ENCODE assay signal across 13 cellular contexts in genomic region chr1:40270152-40270834, GRCh38. TPM values are rescaled to one million over a fixed set of nuclear protein-coding genes. Genes with fewer than 3 reads are reported as not detected.
DNase-seq lines count a peak whose midpoint lies in the region; ATAC-seq and TF ChIP-seq lines count a peak whose summit lies in the region.
"Had no signal": no experiment of that assay in that cellular context is flagged by ENCODE, and none has a peak within 500 bp of the region (broad histone marks: within the 10 kb centered on the region; RNA-seq: fewer than 3 reads in every experiment).

No MANE protein-coding gene starts in this region.

- peak; percentile 35 for DNase-seq in AG20443 (ENCODE audit: low spot score)
- peak; percentile 89 for DNase-seq in GM23248
- DNase-seq in foreskin keratinocyte, result peak; percentile 21 to 61
- no peak for DNase-seq in hepatic stellate cell (ENCODE audit: low spot score)
- DNase-seq in SW 1271 (lab: John Stamatoyannopoulos, UW), result no peak
- no peak for DNase-seq in HT-29 (ENCODE audit: low spot score)
- no peak for DNase-seq in NCI-H146 (lab: John Stamatoyannopoulos, UW)
- DNase-seq: CD4-positive, alpha-beta T cell; NCI-H2107 had no signal

- peak overlapping the region; percentile 98 for H3K27ac Mint-ChIP-seq in activated T-helper 17 cell treated with anti-CD3 and anti-CD28 coated beads, Interleukin-2, amount 50 U/mL, for 72 hours
- H3K27ac Mint-ChIP-seq: CD4-positive, alpha-beta T cell had no signal

- peaks cover 44% of the 10 kb centered on the region for H3K4me1 ChIP-seq in GM23248 (ENCODE audit: insufficient read depth)
- H3K4me1 ChIP-seq in foreskin keratinocyte, result peaks cover 27% of the 10 kb centered on the region

- ATAC-seq in activated T-helper 17 cell treated with anti-CD3 and anti-CD28 coated beads, Interleukin-2, amount 50 U/mL, for 72 hours (replicated peaks), result peak; percentile 95
- ATAC-seq in foreskin keratinocyte, result peak; percentile 44

- H3K4me3 ChIP-seq in GM23248, result peak overlapping the region; percentile 8; the same call in 1 of the 2 replicates
- H3K4me3 ChIP-seq: esophagus muscularis mucosa, right atrium auricular region had no signal

- peaks cover 28% of the 10 kb centered on the region for H3K4me1 Mint-ChIP-seq in activated T-helper 17 cell treated with anti-CD3 and anti-CD28 coated beads, Interleukin-2, amount 50 U/mL, for 72 hours

- in situ Hi-C loops in GM23248 (cut with MboI), result no loop called here

- H3K36me3 ChIP-seq in GM23248 (ENCODE audit: low read depth), result peaks cover 48% of the 10 kb centered on the region

- H3K79me2 ChIP-seq in GM23248 (ENCODE audit: insufficient read depth), result peaks cover 68% of the 10 kb centered on the region

- peak overlapping the region; percentile 76 for H3K4me3 Mint-ChIP-seq in activated T-helper 17 cell treated with anti-CD3 and anti-CD28 coated beads, Interleukin-2, amount 50 U/mL, for 72 hours
- H3K4me3 Mint-ChIP-seq: CD4-positive, alpha-beta T cell had no signal

- H3K27ac ChIP-seq in GM23248 (peak overlapping the region; percentile 57), foreskin keratinocyte (peak overlapping the region; percentile 78)
- H3K27ac ChIP-seq: right atrium auricular region had no signal

- H3K9ac ChIP-seq in GM23248, result peak overlapping the region; percentile 24; the same call in 1 of the 2 replicates

- H4K20me1 ChIP-seq in GM23248 (ENCODE audit: insufficient read depth), result no peaks in the 10 kb centered on the region; the same call in 1 of the 2 replicates

- H3K4me2 ChIP-seq in GM23248 (ENCODE audit: unreplicated experiment), result peak overlapping the region; percentile 42

- H3K9me3 ChIP-seq in GM23248 (ENCODE audit: low read depth), result no peaks in the 10 kb centered on the region
- H3K9me3 ChIP-seq: esophagus muscularis mucosa, right atrium auricular region had no signal

- H3K36me3 Mint-ChIP-seq in activated T-helper 17 cell treated with anti-CD3 and anti-CD28 coated beads, Interleukin-2, amount 50 U/mL, for 72 hours (ENCODE audit: low read depth), result peaks cover 98% of the 10 kb centered on the region

- H3K9me3 Mint-ChIP-seq in activated T-helper 17 cell treated with anti-CD3 and anti-CD28 coated beads, Interleukin-2, amount 50 U/mL, for 72 hours, result no peaks in the 10 kb centered on the region
- H3K9me3 Mint-ChIP-seq: CD4-positive, alpha-beta T cell had no signal

- H3K27me3 Mint-ChIP-seq in activated T-helper 17 cell treated with anti-CD3 and anti-CD28 coated beads, Interleukin-2, amount 50 U/mL, for 72 hours, result no peaks in the 10 kb centered on the region
- H3K27me3 Mint-ChIP-seq: CD4-positive, alpha-beta T cell had no signal

- TF ChIP-seq CTCF in foreskin keratinocyte (conservative IDR thresholded peaks at IDR 0.05), result no peak

- H3K9me2 ChIP-seq in GM23248 (ENCODE audit: insufficient read depth), result no peaks in the 10 kb centered on the region

- H2AFZ ChIP-seq in GM23248, result no peak overlapping the region

- H3K27me3 ChIP-seq in GM23248 (replicated peaks; ENCODE audit: insufficient read depth), result no peaks in the 10 kb centered on the region
- no peaks in the 10 kb centered on the region for H3K27me3 ChIP-seq in foreskin keratinocyte
- H3K27me3 ChIP-seq: esophagus muscularis mucosa, right atrium auricular region had no signal

- 47 to 52% methylated on average over 3 of the region's 3 CpGs for WGBS in GM23248 (ENCODE audit: low coverage in 1 of 2, low lambda C conversion rate in 2 of 2, missing lambda C conversion rate in 2 of 2), 2 experiments

- H3F3A ChIP-seq in GM23248 (ENCODE audit: insufficient read depth), result peaks cover 39% of the 10 kb centered on the region

RNA-seq across cellular contexts. Expression of gene ZMPSTE24, which starts 12.3 kb away (rescaled TPM):
- 79.9 and 83.2 TPM in 2 replicates for total RNA-seq in GM23248 (2014; rRNA removed; shearing (Covaris generic))
- 61.7 and 63.2 TPM in 2 replicates for polyA plus RNA-seq in GM23248 (2016; fragmentation: Nextera tagmentation; extraction: Ambion mirVana)
- 10 to 100 TPM; 26.1 to 36.4 TPM for total RNA-seq in activated T-helper 17 cell treated with anti-CD3 and anti-CD28 coated beads, Interleukin-2, amount 50 U/mL, for 72 hours
- total RNA-seq in foreskin keratinocyte, result 57.3 and 63.1 TPM in 2 replicates
- 22.4 and 29.7 TPM in 2 replicates for polyA plus RNA-seq in foreskin keratinocyte
- 29.8 and 41.2 TPM in 2 replicates for total RNA-seq in HT-29 (2014; rRNA removed; shearing (Covaris generic))

RNA-seq across cellular contexts. Expression of gene TMCO2, which starts 22.6 kb away (rescaled TPM):
- not detected in 2 replicates for total RNA-seq in GM23248 (2014; rRNA removed; shearing (Covaris generic))
- not detected in 2 replicates for polyA plus RNA-seq in GM23248 (2016; fragmentation: Nextera tagmentation; extraction: Ambion mirVana)
- under 1 TPM in 1 of 2 donors, not detected in 1; 0.50 TPM for total RNA-seq in activated T-helper 17 cell treated with anti-CD3 and anti-CD28 coated beads, Interleukin-2, amount 50 U/mL, for 72 hours
- total RNA-seq in foreskin keratinocyte, result not detected in 2 replicates
- polyA plus RNA-seq in foreskin keratinocyte, result 0.10 TPM in 1 of 2 replicates, not detected in the other
- total RNA-seq in HT-29 (2014; rRNA removed; shearing (Covaris generic)), result not detected in 2 replicates
- total RNA-seq: CD4-positive, alpha-beta T cell; esophagus muscularis mucosa; right atrium auricular region; temporal lobe had no signal

RNA-seq across cellular contexts. Expression of gene COL9A2, which starts 46.8 kb away (rescaled TPM):
- 0.89 and 2.8 TPM in 2 replicates for total RNA-seq in GM23248 (2014; rRNA removed; shearing (Covaris generic))
- polyA plus RNA-seq in GM23248 (2016; fragmentation: Nextera tagmentation; extraction: Ambion mirVana) (0.80 and 0.91 TPM in 2 replicates), foreskin keratinocyte (26.6 and 48.6 TPM in 2 replicates)
- 10 to 100 TPM in 1 of 2 donors, 1 to 10 TPM in 1; 7.5 to 18.9 TPM for total RNA-seq in activated T-helper 17 cell treated with anti-CD3 and anti-CD28 coated beads, Interleukin-2, amount 50 U/mL, for 72 hours
- total RNA-seq in foreskin keratinocyte, result 22.6 and 40.3 TPM in 2 replicates
- total RNA-seq in HT-29 (2014; rRNA removed; shearing (Covaris generic)), result 0.25 and 0.89 TPM in 2 replicates

Comparison
In these comparisons a context has a peak if more than half of its experiments do, and no peak if none do; other contexts are left out.
1. DNase-seq: peak in AG20443 (single experiment), GM23248 (single experiment) and foreskin keratinocyte (2 of 2); none in hepatic stellate cell (single experiment), SW 1271 (0 of 2), HT-29 (single experiment) and NCI-H146 (single experiment).